In genomic region chr1:15656464-15656863, GRCh38 we compare ENCODE assay signal across 30 cellular contexts.
"Had no signal": no experiment of that assay in that cellular context is flagged by ENCODE, and none has a peak within 500 bp of the region (broad histone marks: within the 10 kb centered on the region; RNA-seq: fewer than 3 reads in every experiment).

No MANE protein-coding gene starts in this region.

- H3K9me3 Mint-ChIP-seq: activated CD4-positive, alpha-beta memory T cell treated with anti-CD3 and anti-CD28 coated beads for 36 hours; activated CD4-positive, alpha-beta T cell treated with anti-CD3 and anti-CD28 coated beads, Interleukin-2, amount 10 ng/mL, durations not matched to agents 24 days and 14 days; activated naive CD4-positive, alpha-beta T cell treated with anti-CD3 and anti-CD28 coated beads, Interleukin-2, amount 10 ng/mL, durations not matched to agents 7 days and 5 days; activated naive CD8-positive, alpha-beta T cell treated with anti-CD3 and anti-CD28 coated beads, Interleukin-2, amount 10 ng/mL, durations not matched to agents 7 days and 5 days; activated T-helper 1 cell treated with anti-CD3 and anti-CD28 coated beads, Interleukin-12 subunit alpha, Interleukin-12 subunit beta, Interleukin-2, Interleukin-4 antibody, amounts not matched to agents 30 ng/mL and 10 ng/mL and 1 ng/mL, durations not matched to agents 14 hours and 24 hours and 36 hours; brain; effector memory CD8-positive, alpha-beta T cell; naive B cell; stimulated activated memory B cell treated with anti-CD40 and anti-IgM and Interleukin-4, amounts not matched to agents 10 μg/mL and 1 μg/mL and 100 μg/mL, for 72 hours; stimulated activated naive CD8-positive, alpha-beta T cell treated with anti-CD3 and anti-CD28 coated beads, Interleukin-15, amount 100 ng/mL, for 72 hours; type B pancreatic cell had no signal

- FAIRE-seq: pancreas had no signal

- H3K27me3 Mint-ChIP-seq: activated CD4-positive, alpha-beta memory T cell treated with anti-CD3 and anti-CD28 coated beads for 36 hours; activated CD4-positive, alpha-beta T cell treated with anti-CD3 and anti-CD28 coated beads, Interleukin-2, amount 10 ng/mL, durations not matched to agents 24 days and 14 days; activated naive CD4-positive, alpha-beta T cell treated with anti-CD3 and anti-CD28 coated beads, Interleukin-2, amount 10 ng/mL, durations not matched to agents 7 days and 5 days; activated naive CD8-positive, alpha-beta T cell treated with anti-CD3 and anti-CD28 coated beads, Interleukin-2, amount 10 ng/mL, durations not matched to agents 7 days and 5 days; brain; effector memory CD8-positive, alpha-beta T cell; naive B cell; stimulated activated memory B cell treated with anti-CD40 and anti-IgM and Interleukin-4, amounts not matched to agents 10 μg/mL and 1 μg/mL and 100 μg/mL, for 72 hours; stimulated activated naive CD8-positive, alpha-beta T cell treated with anti-CD3 and anti-CD28 coated beads, Interleukin-15, amount 100 ng/mL, for 72 hours; type B pancreatic cell had no signal

- H3K27me3 ChIP-seq: ascending aorta, pancreas, right lobe of liver, vagina had no signal

- H3K27ac Mint-ChIP-seq: activated CD4-positive, alpha-beta memory T cell treated with anti-CD3 and anti-CD28 coated beads for 36 hours; activated CD4-positive, alpha-beta T cell treated with anti-CD3 and anti-CD28 coated beads, Interleukin-2, amount 10 ng/mL, durations not matched to agents 24 days and 14 days; activated naive CD4-positive, alpha-beta T cell treated with anti-CD3 and anti-CD28 coated beads, Interleukin-2, amount 10 ng/mL, durations not matched to agents 7 days and 5 days; activated naive CD8-positive, alpha-beta T cell treated with anti-CD3 and anti-CD28 coated beads, Interleukin-2, amount 10 ng/mL, durations not matched to agents 7 days and 5 days; activated T-helper 1 cell treated with anti-CD3 and anti-CD28 coated beads, Interleukin-12 subunit alpha, Interleukin-12 subunit beta, Interleukin-2, Interleukin-4 antibody, amounts not matched to agents 30 ng/mL and 10 ng/mL and 1 ng/mL, durations not matched to agents 14 hours and 24 hours and 36 hours; effector memory CD8-positive, alpha-beta T cell; stimulated activated memory B cell treated with anti-CD40 and anti-IgM and Interleukin-4, amounts not matched to agents 10 μg/mL and 1 μg/mL and 100 μg/mL, for 72 hours; type B pancreatic cell had no signal

- DNase-seq: activated CD4-positive, alpha-beta memory T cell treated with anti-CD3 and anti-CD28 coated beads for 36 hours; activated CD4-positive, alpha-beta T cell treated with anti-CD3 and anti-CD28 coated beads, Interleukin-2, amount 10 ng/mL, durations not matched to agents 24 days and 14 days; activated CD4-positive, CD25-positive, alpha-beta regulatory T cell treated with anti-CD3 and anti-CD28 coated beads, Interleukin-2, amount 50 U/mL, for 72 hours; activated CD8-positive, alpha-beta memory T cell treated with anti-CD3 and anti-CD28 coated beads, Interleukin-2, amount 50 U/mL, for 4 hours; activated gamma-delta T cell; activated naive CD4-positive, alpha-beta T cell treated with anti-CD3 and anti-CD28 coated beads, Interleukin-2, amount 10 ng/mL, durations not matched to agents 7 days and 5 days; activated naive CD8-positive, alpha-beta T cell treated with anti-CD3 and anti-CD28 coated beads, Interleukin-2, amount 10 ng/mL, durations not matched to agents 7 days and 5 days; activated T-cell treated with anti-CD3 and anti-CD28 coated beads, Interleukin-2, amount 50 U/mL, for 1 hour; caudate nucleus; cortex of kidney; effector memory CD8-positive, alpha-beta T cell; head of caudate nucleus; naive B cell; nucleus accumbens; pancreas; right lobe of liver; stimulated activated CD4-positive, alpha-beta T cell treated with anti-CD3 and anti-CD28 coated beads, Interleukin-1b, Interleukin-23, amount 100 ng/mL, for 48 hours; stimulated activated CD4-positive, alpha-beta T cell treated with anti-CD3 and anti-CD28 coated beads, Interleukin-4, amount 100 ng/mL, for 4 hours; stimulated activated CD8-positive, alpha-beta memory T cell treated with anti-CD3 and anti-CD28 coated beads, Interleukin-4, amount 100 ng/mL, for 48 hours; stimulated activated naive CD8-positive, alpha-beta T cell treated with anti-CD3 and anti-CD28 coated beads, Interleukin-15, amount 100 ng/mL, for 72 hours; substantia nigra; T-helper 2 cell had no signal

- H3K4me1 Mint-ChIP-seq: brain; naive B cell; stimulated activated memory B cell treated with anti-CD40 and anti-IgM and Interleukin-4, amounts not matched to agents 10 μg/mL and 1 μg/mL and 100 μg/mL, for 72 hours; stimulated activated naive CD8-positive, alpha-beta T cell treated with anti-CD3 and anti-CD28 coated beads, Interleukin-15, amount 100 ng/mL, for 72 hours had no signal

- H3K4me1 ChIP-seq: ascending aorta, pancreas, right lobe of liver, vagina had no signal

- H3K9me3 ChIP-seq: ascending aorta, pancreas, right lobe of liver, vagina had no signal

- ATAC-seq: effector memory CD8-positive, alpha-beta T cell; left lobe of liver; pancreas; stimulated activated memory B cell treated with anti-CD40 and anti-IgM and Interleukin-4, amounts not matched to agents 10 μg/mL and 1 μg/mL and 100 μg/mL, for 72 hours; stimulated activated naive CD8-positive, alpha-beta T cell treated with anti-CD3 and anti-CD28 coated beads, Interleukin-15, amount 100 ng/mL, for 72 hours had no signal

- H3K4me3 Mint-ChIP-seq: activated CD4-positive, alpha-beta memory T cell treated with anti-CD3 and anti-CD28 coated beads for 36 hours; activated CD4-positive, alpha-beta T cell treated with anti-CD3 and anti-CD28 coated beads, Interleukin-2, amount 10 ng/mL, durations not matched to agents 24 days and 14 days; activated naive CD4-positive, alpha-beta T cell treated with anti-CD3 and anti-CD28 coated beads, Interleukin-2, amount 10 ng/mL, durations not matched to agents 7 days and 5 days; activated naive CD8-positive, alpha-beta T cell treated with anti-CD3 and anti-CD28 coated beads, Interleukin-2, amount 10 ng/mL, durations not matched to agents 7 days and 5 days; activated T-helper 1 cell treated with anti-CD3 and anti-CD28 coated beads, Interleukin-12 subunit alpha, Interleukin-12 subunit beta, Interleukin-2, Interleukin-4 antibody, amounts not matched to agents 30 ng/mL and 10 ng/mL and 1 ng/mL, durations not matched to agents 14 hours and 24 hours and 36 hours; brain; effector memory CD8-positive, alpha-beta T cell; naive B cell; stimulated activated memory B cell treated with anti-CD40 and anti-IgM and Interleukin-4, amounts not matched to agents 10 μg/mL and 1 μg/mL and 100 μg/mL, for 72 hours; stimulated activated naive CD8-positive, alpha-beta T cell treated with anti-CD3 and anti-CD28 coated beads, Interleukin-15, amount 100 ng/mL, for 72 hours; type B pancreatic cell had no signal

- H3K27ac ChIP-seq: ascending aorta, pancreas, right lobe of liver, vagina had no signal

- H3K4me3 ChIP-seq: ascending aorta, pancreas, right lobe of liver, smooth muscle cell, vagina had no signal
